In genomic region chr11:13249992-13250391, GRCh38 we compare ENCODE assay signal across 11 cellular contexts. TPM values are rescaled to one million over a fixed set of nuclear protein-coding genes. Genes with fewer than 3 reads are reported as not detected.
DNase-seq lines count a peak whose midpoint lies in the region; ATAC-seq and TF ChIP-seq lines count a peak whose summit lies in the region.
"Had no signal": no experiment of that assay in that cellular context is flagged by ENCODE, and none has a peak within 500 bp of the region (broad histone marks: within the 10 kb centered on the region; RNA-seq: fewer than 3 reads in every experiment).

No MANE protein-coding gene starts in this region.

- no peak for ATAC-seq in CD4-positive, CD25-positive, alpha-beta regulatory T cell (ENCODE audit: low read depth in 2 of 2)
- peak; percentile 72; the same call in 2 of the 3 replicates for ATAC-seq in RWPE2 (ENCODE audit: low read depth)
- ATAC-seq in HG02759 (IDR thresholded peaks at IDR 0.05; ENCODE audit: unreplicated experiment), result no peak
- no peak for ATAC-seq in HG03432 (IDR thresholded peaks at IDR 0.05; ENCODE audit: unreplicated experiment)
- ATAC-seq: naive thymus-derived CD8-positive, alpha-beta T cell had no signal

- H3K4me1 ChIP-seq in CD4-positive, CD25-positive, alpha-beta regulatory T cell (ENCODE audit: control insufficient read depth, insufficient read depth, low read length, poor library complexity, severe bottlenecking), result no peaks in the 10 kb centered on the region
- no peaks in the 10 kb centered on the region for H3K4me1 ChIP-seq in RWPE2 (ENCODE audit: insufficient read depth, poor library complexity, severe bottlenecking)

- H3K4me1 Mint-ChIP-seq in CD4-positive, CD25-positive, alpha-beta regulatory T cell, result no peaks in the 10 kb centered on the region
- no peaks in the 10 kb centered on the region for H3K4me1 Mint-ChIP-seq in T-helper 2 cell treated with Interferon-gamma antibody and Interleukin-4, amounts not matched to agents 5 μg/mL and 100 μg/mL, for 36 hours (ENCODE audit: low read depth)
- H3K4me1 Mint-ChIP-seq: naive thymus-derived CD8-positive, alpha-beta T cell had no signal

- no peaks in the 10 kb centered on the region for H3K36me3 Mint-ChIP-seq in CD4-positive, CD25-positive, alpha-beta regulatory T cell
- H3K36me3 Mint-ChIP-seq in T-helper 2 cell treated with Interferon-gamma antibody and Interleukin-4, amounts not matched to agents 5 μg/mL and 100 μg/mL, for 36 hours (ENCODE audit: low read depth), result no peaks in the 10 kb centered on the region
- H3K36me3 Mint-ChIP-seq: naive thymus-derived CD8-positive, alpha-beta T cell had no signal

- in situ Hi-C loops in GM13977 (cut with MboI; ENCODE audit: low pct_unique_long_range_greater_than_20kb, low sequenced_read_pairs, unreplicated experiment), result loop anchor here (25.0 kb wide), 1 partner anchor 87 kb away; no protein-coding TSS in a partner anchor

- no peaks in the 10 kb centered on the region for H3K9me3 ChIP-seq in CD4-positive, CD25-positive, alpha-beta regulatory T cell (ENCODE audit: control insufficient read depth in 2 of 2, low read length in 2 of 2)
- no peaks in the 10 kb centered on the region for H3K9me3 ChIP-seq in RWPE2 (ENCODE audit: severe bottlenecking)

- H3K27ac ChIP-seq in CD4-positive, CD25-positive, alpha-beta regulatory T cell (ENCODE audit: insufficient read depth, low read length, poor library complexity, severe bottlenecking), result no peak overlapping the region
- H3K27ac ChIP-seq in RWPE2 (ENCODE audit: poor library complexity, severe bottlenecking), result no peak overlapping the region
- H3K27ac ChIP-seq: coronary artery had no signal

- H3K27me3 Mint-ChIP-seq in CD4-positive, CD25-positive, alpha-beta regulatory T cell, result peaks cover 30% of the 10 kb centered on the region
- H3K27me3 Mint-ChIP-seq in T-helper 2 cell treated with Interferon-gamma antibody and Interleukin-4, amounts not matched to agents 5 μg/mL and 100 μg/mL, for 36 hours (ENCODE audit: low read depth), result peaks cover 14% of the 10 kb centered on the region

- peaks cover 9% of the 10 kb centered on the region for H3K27me3 ChIP-seq in CD4-positive, CD25-positive, alpha-beta regulatory T cell (ENCODE audit: control insufficient read depth, insufficient read depth, low read length)
- H3K27me3 ChIP-seq in RWPE2 (ENCODE audit: insufficient read depth, poor library complexity, severe bottlenecking), result no peaks in the 10 kb centered on the region

- H3K9me3 Mint-ChIP-seq in CD4-positive, CD25-positive, alpha-beta regulatory T cell, result no peaks in the 10 kb centered on the region
- no peaks in the 10 kb centered on the region for H3K9me3 Mint-ChIP-seq in T-helper 2 cell treated with Interferon-gamma antibody and Interleukin-4, amounts not matched to agents 5 μg/mL and 100 μg/mL, for 36 hours
- H3K9me3 Mint-ChIP-seq: naive thymus-derived CD8-positive, alpha-beta T cell had no signal

- no peak overlapping the region for H3K27ac Mint-ChIP-seq in CD4-positive, CD25-positive, alpha-beta regulatory T cell
- no peak overlapping the region for H3K27ac Mint-ChIP-seq in T-helper 2 cell treated with Interferon-gamma antibody and Interleukin-4, amounts not matched to agents 5 μg/mL and 100 μg/mL, for 36 hours
- H3K27ac Mint-ChIP-seq: naive thymus-derived CD8-positive, alpha-beta T cell had no signal

- TF ChIP-seq CTCF in GM13977 (IDR thresholded peaks at IDR 0.05; ENCODE audit: extremely low read depth, insufficient read depth, missing control alignments) (peak; percentile 21), RWPE2 (IDR thresholded peaks at IDR 0.05; ENCODE audit: poor library complexity, severe bottlenecking) (peak; percentile 65), fibroblast of villous mesenchyme (IDR thresholded peaks at IDR 0.05; ENCODE audit: insufficient read depth, low read depth, low read length) (peak; percentile 27)

- peak in 2 of 3 donors; percentile 4 to 8 for DNase-seq in CD4-positive, CD25-positive, alpha-beta regulatory T cell
- DNase-seq in GM13977 (ENCODE audit: low spot score) (no peak), RWPE2 (ENCODE audit: low spot score) (no peak), fibroblast of villous mesenchyme (ENCODE audit: low read depth) (no peak), cortex of kidney (lab: John Stamatoyannopoulos, UW) (no peak)
- DNase-seq in T-helper 2 cell treated with Interferon-gamma antibody and Interleukin-4, amounts not matched to agents 5 μg/mL and 100 μg/mL, for 36 hours (ENCODE audit: low spot score), result no peak
- DNase-seq: naive thymus-derived CD8-positive, alpha-beta T cell; NCI-H510A treated with DMSO at 0.1 percent for 48 hours had no signal

- H3K36me3 ChIP-seq in CD4-positive, CD25-positive, alpha-beta regulatory T cell (ENCODE audit: control insufficient read depth, insufficient read depth, low read length), result no peaks in the 10 kb centered on the region
- H3K36me3 ChIP-seq in RWPE2 (ENCODE audit: low read depth), result no peaks in the 10 kb centered on the region

- no peak overlapping the region for H3K4me3 Mint-ChIP-seq in CD4-positive, CD25-positive, alpha-beta regulatory T cell
- H3K4me3 Mint-ChIP-seq in T-helper 2 cell treated with Interferon-gamma antibody and Interleukin-4, amounts not matched to agents 5 μg/mL and 100 μg/mL, for 36 hours, result no peak overlapping the region
- H3K4me3 Mint-ChIP-seq: naive thymus-derived CD8-positive, alpha-beta T cell had no signal

- H3K4me3 ChIP-seq in CD4-positive, CD25-positive, alpha-beta regulatory T cell (ENCODE audit: low read depth, low read length), result no peak overlapping the region
- H3K4me3 ChIP-seq in RWPE2 (ENCODE audit: severe bottlenecking) (no peak overlapping the region), fibroblast of villous mesenchyme (ENCODE audit: low read depth, low read length) (no peak overlapping the region)
- H3K4me3 ChIP-seq: coronary artery had no signal

RNA-seq across cellular contexts. Expression of gene BMAL1, which starts 27.6 kb away (rescaled TPM):
- 104 TPM for total RNA-seq in CD4-positive, CD25-positive, alpha-beta regulatory T cell
- 10 to 100 TPM; 16.3 to 21.3 (median 19.4) TPM for polyA plus RNA-seq in CD4-positive, CD25-positive, alpha-beta regulatory T cell
- total RNA-seq in fibroblast of villous mesenchyme, result 10.4 and 11.0 TPM in 2 replicates

Comparison
In these comparisons a context has a peak if more than half of its experiments do, and no peak if none do; other contexts are left out.
1. DNase-seq: peak in CD4-positive, CD25-positive, alpha-beta regulatory T cell (2 of 3); none in GM13977 (single experiment), RWPE2 (single experiment), fibroblast of villous mesenchyme (single experiment), T-helper 2 cell treated with Interferon-gamma antibody and Interleukin-4, amounts not matched to agents 5 μg/mL and 100 μg/mL, for 36 hours (single experiment) and cortex of kidney (single experiment).
2. Peak in every context shown above with its lines, with median percentiles within 50 percentile points of each other: CTCF ChIP-seq.